Comparison of ENCODE assay signal across 17 cellular contexts in genomic region chr7:75977741-75978140, GRCh38. TPM values are rescaled to one million over a fixed set of nuclear protein-coding genes. Genes with fewer than 3 reads are reported as not detected.
DNase-seq lines count a peak whose midpoint lies in the region; ATAC-seq, FAIRE-seq and TF ChIP-seq lines count a peak whose summit lies in the region.
"Had no signal": no experiment of that assay in that cellular context is flagged by ENCODE, and none has a peak within 500 bp of the region (broad histone marks: within the 10 kb centered on the region; RNA-seq: fewer than 3 reads in every experiment).

No MANE protein-coding gene starts in this region.

- TF ChIP-seq POLR2A in GM12891 (IDR thresholded peaks at IDR 0.05; ENCODE audit: low read depth, low read length), result no peak

- no peak overlapping the region for H3K14ac ChIP-seq in mesenchymal stem cell (ENCODE audit: low read length in 2 of 2)

- H3K23ac ChIP-seq in mesenchymal stem cell (ENCODE audit: low read length in 2 of 2), result no peak overlapping the region

- no peak overlapping the region for H3K4ac ChIP-seq in mesenchymal stem cell (ENCODE audit: low read depth in 1 of 2, low read length in 2 of 2)

- H3K27me3 Mint-ChIP-seq in activated T-cell treated with anti-CD3 and anti-CD28 coated beads, Interleukin-2, amount 50 U/mL, for 72 hours (ENCODE audit: low read depth), result no peaks in the 10 kb centered on the region
- no peaks in the 10 kb centered on the region for H3K27me3 Mint-ChIP-seq in activated T-cell treated with anti-CD3 and anti-CD28 coated beads, Interleukin-2, amount 50 U/mL, for 24 hours
- H3K27me3 Mint-ChIP-seq: activated naive CD4-positive, alpha-beta T cell treated with anti-CD3 and anti-CD28 coated beads, Interleukin-2, amount 10 ng/mL, durations not matched to agents 7 days and 5 days; naive thymus-derived CD4-positive, alpha-beta T cell; stimulated activated memory B cell treated with anti-CD40 and anti-IgM and Interleukin-4, amounts not matched to agents 10 μg/mL and 1 μg/mL and 100 μg/mL, for 72 hours had no signal

- peaks cover 14% of the 10 kb centered on the region for H3K4me1 ChIP-seq in mesenchymal stem cell (ENCODE audit: control insufficient read depth, insufficient read depth, low read depth, low read length)
- no peaks in the 10 kb centered on the region for H3K4me1 ChIP-seq in aorta (ENCODE audit: control insufficient read depth in 1 of 2, insufficient read depth in 2 of 2, low read length in 2 of 2)
- H3K4me1 ChIP-seq: breast epithelium had no signal

- H3K79me1 ChIP-seq in mesenchymal stem cell (replicated peaks; ENCODE audit: low read length, poor library complexity, severe bottlenecking), result no peaks in the 10 kb centered on the region

- H2BK5ac ChIP-seq in mesenchymal stem cell (ENCODE audit: low read depth, low read length, poor library complexity, severe bottlenecking), result no peak overlapping the region

- H3K27ac ChIP-seq in mesenchymal stem cell (ENCODE audit: low read length, poor library complexity, severe bottlenecking), result no peak overlapping the region
- H3K27ac ChIP-seq in aorta (ENCODE audit: low read depth in 1 of 2, low read length in 2 of 2), result no peak overlapping the region
- H3K27ac ChIP-seq: breast epithelium had no signal

- 83% methylated on average over 5 of the region's 8 CpGs for WGBS in mesenchymal stem cell
- 0 to 12% methylated on average over 8 of the region's 8 CpGs for WGBS in aorta, 2 donors

- no peak overlapping the region for H2BK12ac ChIP-seq in mesenchymal stem cell (ENCODE audit: low read length in 2 of 2)

- H4K91ac ChIP-seq in mesenchymal stem cell (ENCODE audit: low read length), result no peak overlapping the region

- no peak overlapping the region for H3K4me3 ChIP-seq in mesenchymal stem cell (ENCODE audit: insufficient read depth in 1 of 2, low read depth in 1 of 2, low read length in 2 of 2)
- H3K4me3 ChIP-seq in aorta (ENCODE audit: low read length in 2 of 2), result no peak overlapping the region
- H3K4me3 ChIP-seq: breast epithelium, right lobe of liver had no signal

- H3K9me3 Mint-ChIP-seq in activated T-cell treated with anti-CD3 and anti-CD28 coated beads, Interleukin-2, amount 50 U/mL, for 72 hours, result no peaks in the 10 kb centered on the region
- no peaks in the 10 kb centered on the region for H3K9me3 Mint-ChIP-seq in activated T-cell treated with anti-CD3 and anti-CD28 coated beads, Interleukin-2, amount 50 U/mL, for 24 hours
- H3K9me3 Mint-ChIP-seq: activated naive CD4-positive, alpha-beta T cell treated with anti-CD3 and anti-CD28 coated beads, Interleukin-2, amount 10 ng/mL, durations not matched to agents 7 days and 5 days; naive thymus-derived CD4-positive, alpha-beta T cell; stimulated activated memory B cell treated with anti-CD40 and anti-IgM and Interleukin-4, amounts not matched to agents 10 μg/mL and 1 μg/mL and 100 μg/mL, for 72 hours had no signal

- peak overlapping the region; percentile 41 for H3K9ac ChIP-seq in mesenchymal stem cell (ENCODE audit: low read length)

- no peak overlapping the region for H2AFZ ChIP-seq in mesenchymal stem cell (ENCODE audit: low read depth, low read length)

- H2AK5ac ChIP-seq in mesenchymal stem cell (ENCODE audit: low read length, severe bottlenecking), result no peak overlapping the region

- H2BK120ac ChIP-seq in mesenchymal stem cell (ENCODE audit: low read depth, low read length), result no peak overlapping the region

- H3K18ac ChIP-seq in mesenchymal stem cell (ENCODE audit: low read depth in 1 of 2, low read length in 2 of 2), result no peak overlapping the region

- no peaks in the 10 kb centered on the region for H3K27me3 ChIP-seq in mesenchymal stem cell (ENCODE audit: control insufficient read depth in 1 of 2, insufficient read depth in 1 of 2, low read length in 2 of 2)
- no peaks in the 10 kb centered on the region for H3K27me3 ChIP-seq in aorta (ENCODE audit: control insufficient read depth in 1 of 2, insufficient read depth in 2 of 2, low read length in 1 of 2)
- H3K27me3 ChIP-seq: breast epithelium, right lobe of liver had no signal

- H3K36me3 ChIP-seq in mesenchymal stem cell (ENCODE audit: control insufficient read depth in 1 of 2, insufficient read depth in 2 of 2, low read depth in 1 of 2, low read length in 2 of 2), result peaks cover 48 to 56% of the 10 kb centered on the region in 2 experiments
- peaks cover 0 to 2% of the 10 kb centered on the region in 2 donors for H3K36me3 ChIP-seq in aorta (ENCODE audit: control insufficient read depth in 1 of 2, insufficient read depth in 2 of 2, low read length in 1 of 2)
- H3K36me3 ChIP-seq: breast epithelium had no signal

- no peak for ATAC-seq in activated T-cell treated with anti-CD3 and anti-CD28 coated beads, Interleukin-2, amount 50 U/mL, for 72 hours (replicated peaks in 1 of 2)
- ATAC-seq in aorta (ENCODE audit: low FRiP score), result peak; percentile 66
- ATAC-seq in GM18517 (IDR thresholded peaks at IDR 0.05; ENCODE audit: unreplicated experiment), result no peak
- ATAC-seq: left colon; naive thymus-derived CD4-positive, alpha-beta T cell; right lobe of liver; stimulated activated memory B cell treated with anti-CD40 and anti-IgM and Interleukin-4, amounts not matched to agents 10 μg/mL and 1 μg/mL and 100 μg/mL, for 72 hours had no signal

- no peak overlapping the region for H3K4me3 Mint-ChIP-seq in activated T-cell treated with anti-CD3 and anti-CD28 coated beads, Interleukin-2, amount 50 U/mL, for 72 hours
- H3K4me3 Mint-ChIP-seq in activated T-cell treated with anti-CD3 and anti-CD28 coated beads, Interleukin-2, amount 50 U/mL, for 24 hours, result no peak overlapping the region
- H3K4me3 Mint-ChIP-seq: activated naive CD4-positive, alpha-beta T cell treated with anti-CD3 and anti-CD28 coated beads, Interleukin-2, amount 10 ng/mL, durations not matched to agents 7 days and 5 days; naive thymus-derived CD4-positive, alpha-beta T cell; stimulated activated memory B cell treated with anti-CD40 and anti-IgM and Interleukin-4, amounts not matched to agents 10 μg/mL and 1 μg/mL and 100 μg/mL, for 72 hours had no signal

- H3K9me3 ChIP-seq in mesenchymal stem cell (ENCODE audit: control insufficient read depth, low read length) (no peaks in the 10 kb centered on the region), aorta (ENCODE audit: control insufficient read depth, low read length) (no peaks in the 10 kb centered on the region)
- H3K9me3 ChIP-seq: breast epithelium, right lobe of liver had no signal

- FAIRE-seq in GM12891 (lab: Jason Lieb, UNC), result no peak
- FAIRE-seq: A204.1 had no signal

- intact Hi-C loops in aorta (cut with DNase I), result no loop called here

- DNase-seq in activated T-cell treated with anti-CD3 and anti-CD28 coated beads, Interleukin-2, amount 50 U/mL, for 72 hours, result no peak
- no peak for DNase-seq in activated T-cell treated with anti-CD3 and anti-CD28 coated beads, Interleukin-2, amount 50 U/mL, for 24 hours
- DNase-seq in fibroblast of gingiva (ENCODE audit: low read depth) (peak; percentile 79), mesenchymal stem cell (no peak), aorta (peak in 1 of 2 donors; percentile 79), SHP77 (lab: John Stamatoyannopoulos, UW) (no peak), GM12891 (ENCODE audit: insufficient read length, low spot score) (no peak)
- DNase-seq: activated naive CD4-positive, alpha-beta T cell treated with anti-CD3 and anti-CD28 coated beads, Interleukin-2, amount 10 ng/mL, durations not matched to agents 7 days and 5 days; GF-D8; left colon; naive thymus-derived CD4-positive, alpha-beta T cell; NCI-H2081 had no signal

- H3K4me1 Mint-ChIP-seq in activated T-cell treated with anti-CD3 and anti-CD28 coated beads, Interleukin-2, amount 50 U/mL, for 72 hours (ENCODE audit: low read depth), result no peaks in the 10 kb centered on the region
- no peaks in the 10 kb centered on the region for H3K4me1 Mint-ChIP-seq in activated T-cell treated with anti-CD3 and anti-CD28 coated beads, Interleukin-2, amount 50 U/mL, for 24 hours (ENCODE audit: low read depth)
- H3K4me1 Mint-ChIP-seq: activated naive CD4-positive, alpha-beta T cell treated with anti-CD3 and anti-CD28 coated beads, Interleukin-2, amount 10 ng/mL, durations not matched to agents 7 days and 5 days; naive thymus-derived CD4-positive, alpha-beta T cell; stimulated activated memory B cell treated with anti-CD40 and anti-IgM and Interleukin-4, amounts not matched to agents 10 μg/mL and 1 μg/mL and 100 μg/mL, for 72 hours had no signal

- peaks cover 0 to 2% of the 10 kb centered on the region in 2 donors for H3K36me3 Mint-ChIP-seq in activated T-cell treated with anti-CD3 and anti-CD28 coated beads, Interleukin-2, amount 50 U/mL, for 72 hours (ENCODE audit: insufficient read depth in 2 of 2)
- H3K36me3 Mint-ChIP-seq in activated T-cell treated with anti-CD3 and anti-CD28 coated beads, Interleukin-2, amount 50 U/mL, for 24 hours (ENCODE audit: low read depth), result peaks cover 49% of the 10 kb centered on the region

- no peak overlapping the region for H3K4me2 ChIP-seq in mesenchymal stem cell (ENCODE audit: low read length, poor library complexity, severe bottlenecking)

- H3K27ac Mint-ChIP-seq in activated T-cell treated with anti-CD3 and anti-CD28 coated beads, Interleukin-2, amount 50 U/mL, for 72 hours, result peak overlapping the region; percentile 40
- H3K27ac Mint-ChIP-seq in activated T-cell treated with anti-CD3 and anti-CD28 coated beads, Interleukin-2, amount 50 U/mL, for 24 hours, result no peak overlapping the region
- H3K27ac Mint-ChIP-seq: activated naive CD4-positive, alpha-beta T cell treated with anti-CD3 and anti-CD28 coated beads, Interleukin-2, amount 10 ng/mL, durations not matched to agents 7 days and 5 days; stimulated activated memory B cell treated with anti-CD40 and anti-IgM and Interleukin-4, amounts not matched to agents 10 μg/mL and 1 μg/mL and 100 μg/mL, for 72 hours had no signal

- no peak overlapping the region for H4K8ac ChIP-seq in mesenchymal stem cell (ENCODE audit: low read length)

- H2BK15ac ChIP-seq in mesenchymal stem cell (ENCODE audit: low read depth, poor library complexity, severe bottlenecking), result no peak overlapping the region

TF ChIP-seq in GM12891, 5 proteins besides CTCF, POLR2A, EP300 and RAD21:
- TF ChIP-seq SPI1 (IDR thresholded peaks at IDR 0.05; ENCODE audit: low read depth, low read length) (no peak), PAX5 (IDR thresholded peaks at IDR 0.05; ENCODE audit: insufficient read depth, low read length, severe bottlenecking) (no peak), TAF1 (IDR thresholded peaks at IDR 0.05; ENCODE audit: low read depth, low read length) (no peak), POU2F2 (IDR thresholded peaks at IDR 0.05; ENCODE audit: low read depth, low read length) (no peak)

RNA-seq across cellular contexts. Expression of gene TMEM120A, which starts 16.7 kb away (rescaled TPM):
- 10 to 100 TPM; 23.5 to 25.4 TPM for total RNA-seq in activated T-cell treated with anti-CD3 and anti-CD28 coated beads, Interleukin-2, amount 50 U/mL, for 72 hours
- polyA plus RNA-seq in mesenchymal stem cell (2013, experiment 1 of 2), result 54.5 TPM
- 54.2 TPM for polyA plus RNA-seq in mesenchymal stem cell (2013, experiment 2 of 2)
- 10 to 100 TPM; 53.8 to 75.1 TPM for total RNA-seq in aorta
- 100 to 1,000 TPM in 1 of 2 donors, 10 to 100 TPM in 1; 84.0 to 144 TPM for polyA plus RNA-seq in aorta
- 41.7 TPM for polyA plus RNA-seq in GM12891 (2012; ENCODE audit: low read depth, missing spikeins)
